ENCODE assay signal across 8 cellular contexts in the genomic region with DNA sequence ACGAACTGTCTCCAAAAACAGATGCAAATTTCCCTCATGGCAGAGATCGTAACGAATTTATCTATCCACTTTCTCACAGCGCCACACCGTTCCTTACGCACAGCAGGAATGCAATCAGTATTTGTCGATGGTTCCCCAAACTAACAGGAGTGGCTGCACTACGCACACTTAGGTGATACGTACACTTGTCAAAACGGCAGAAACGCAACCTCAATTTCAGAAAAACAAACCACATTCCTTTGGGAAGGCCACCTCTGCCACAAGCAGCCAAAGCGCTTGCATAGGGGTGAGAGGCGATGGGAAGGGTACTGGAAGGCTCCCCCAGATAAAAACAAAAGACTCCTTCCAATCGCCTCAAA. TPM values are rescaled to one million over a fixed set of nuclear protein-coding genes. Genes with fewer than 3 reads are reported as not detected.
DNase-seq lines count a peak whose midpoint lies in the region; ATAC-seq, FAIRE-seq and TF ChIP-seq lines count a peak whose summit lies in the region.

No MANE protein-coding gene starts in this region.

- FAIRE-seq in HTR-8/SVneo (lab: Jason Lieb, UNC) = no peak

- intact Hi-C loops in transverse colon (cut with DNase I; ENCODE audit: low total_unique reads) = no loop called here

- no peak overlapping the region for H3K23ac ChIP-seq in mesenchymal stem cell (ENCODE audit: low read length in 2 of 2)

- H4K8ac ChIP-seq in mesenchymal stem cell (ENCODE audit: low read length) = no peak overlapping the region

- H4K91ac ChIP-seq in mesenchymal stem cell (ENCODE audit: low read length) = no peak overlapping the region

- no peak overlapping the region for H2AK5ac ChIP-seq in mesenchymal stem cell (ENCODE audit: low read length, severe bottlenecking)

- ATAC-seq in GM19324 (IDR thresholded peaks at IDR 0.05; ENCODE audit: low FRiP score, unreplicated experiment) = peak; percentile 20
- peak; percentile 20 for ATAC-seq in HG03342 (IDR thresholded peaks at IDR 0.05; ENCODE audit: unreplicated experiment)
- ATAC-seq in RWPE2 (ENCODE audit: low read depth) = peak; percentile 54

- H2BK5ac ChIP-seq in mesenchymal stem cell (ENCODE audit: low read depth, low read length, poor library complexity, severe bottlenecking) = no peak overlapping the region

- H3K27ac ChIP-seq in BLaER1 treated with 17β-estradiol and CSF1 and Interleukin-3, amounts not matched to agents 10 nM and 100 nM = peak overlapping the region; percentile 46 to 89 (median 87); a peak in 21 of 22 replicates
- H3K27ac ChIP-seq in RWPE2 (ENCODE audit: poor library complexity, severe bottlenecking) (peak overlapping the region; percentile 69), mesenchymal stem cell (ENCODE audit: low read length, poor library complexity, severe bottlenecking) (peak overlapping the region; percentile 17), transverse colon (peak overlapping the region; percentile 90 to 96 (median 92))
- H3K27ac ChIP-seq in effector memory CD4-positive, alpha-beta T cell (ENCODE audit: insufficient read depth, low read length, poor library complexity, severe bottlenecking) = peak overlapping the region; percentile 74

- peaks cover 16% of the 10 kb centered on the region for H3K79me1 ChIP-seq in mesenchymal stem cell (replicated peaks; ENCODE audit: low read length, poor library complexity, severe bottlenecking)

- H3K9me3 ChIP-seq in BLaER1 treated with 17β-estradiol and CSF1 and Interleukin-3, amounts not matched to agents 10 nM and 100 nM (replicated peaks in 1 of 11) = no peaks in the 10 kb centered on the region
- no peaks in the 10 kb centered on the region for H3K9me3 ChIP-seq in RWPE2 (ENCODE audit: severe bottlenecking)
- no peaks in the 10 kb centered on the region for H3K9me3 ChIP-seq in effector memory CD4-positive, alpha-beta T cell (ENCODE audit: control insufficient read depth, low read length)
- no peaks in the 10 kb centered on the region for H3K9me3 ChIP-seq in mesenchymal stem cell (ENCODE audit: control insufficient read depth, low read length)
- H3K9me3 ChIP-seq in transverse colon = no peaks in the 10 kb centered on the region

- peak overlapping the region; percentile 69 to 79 (median 75) for H3K4me2 ChIP-seq in BLaER1 treated with 17β-estradiol and CSF1 and Interleukin-3, amounts not matched to agents 10 nM and 100 nM
- peak overlapping the region; percentile 87 for H3K4me2 ChIP-seq in mesenchymal stem cell (ENCODE audit: low read length, poor library complexity, severe bottlenecking)

- no peak overlapping the region for H3K14ac ChIP-seq in mesenchymal stem cell (ENCODE audit: low read length in 2 of 2)

- peaks cover 0 to 48% (median 33%) of the 10 kb centered on the region in 11 experiments; a peak in 15 of 22 replicates for H4K20me1 ChIP-seq in BLaER1 treated with 17β-estradiol and CSF1 and Interleukin-3, amounts not matched to agents 10 nM and 100 nM

- no peaks in the 10 kb centered on the region for H3K27me3 ChIP-seq in BLaER1 treated with 17β-estradiol and CSF1 and Interleukin-3, amounts not matched to agents 10 nM and 100 nM
- no peaks in the 10 kb centered on the region for H3K27me3 ChIP-seq in RWPE2 (ENCODE audit: insufficient read depth, poor library complexity, severe bottlenecking)
- no peaks in the 10 kb centered on the region for H3K27me3 ChIP-seq in effector memory CD4-positive, alpha-beta T cell (replicated peaks; ENCODE audit: control insufficient read depth, insufficient read depth, low read length, poor library complexity, severe bottlenecking)
- H3K27me3 ChIP-seq in mesenchymal stem cell (ENCODE audit: control insufficient read depth in 1 of 2, insufficient read depth in 1 of 2, low read length in 2 of 2) = no peaks in the 10 kb centered on the region
- H3K27me3 ChIP-seq in transverse colon = no peaks in the 10 kb centered on the region

- no peak overlapping the region for H2BK15ac ChIP-seq in mesenchymal stem cell (ENCODE audit: low read depth, poor library complexity, severe bottlenecking)

- in situ Hi-C loops in transverse colon (cut with MboI; ENCODE audit: low pct_ligation_motif_present in 1 of 4, low pct_unique_long_range_greater_than_20kb in 1 of 4, low sequenced_read_pairs in 3 of 4) = no loop called here

- TF ChIP-seq POLR2A in transverse colon (IDR thresholded peaks at IDR 0.05) = no peak

- peak overlapping the region; percentile 78 to 90 (median 83) for H3K9ac ChIP-seq in BLaER1 treated with 17β-estradiol and CSF1 and Interleukin-3, amounts not matched to agents 10 nM and 100 nM
- peak overlapping the region; percentile 96 for H3K9ac ChIP-seq in mesenchymal stem cell (ENCODE audit: low read length)

- peak overlapping the region; percentile 56 for H2AFZ ChIP-seq in mesenchymal stem cell (ENCODE audit: low read depth, low read length)

- no peak overlapping the region for H2BK120ac ChIP-seq in mesenchymal stem cell (ENCODE audit: low read depth, low read length)

- no peak for TF ChIP-seq EP300 in transverse colon (IDR thresholded peaks at IDR 0.05; ENCODE audit: low read depth)

- WGBS in mesenchymal stem cell = under 1% methylated on average over 13 of the region's 14 CpGs
- WGBS in transverse colon (ENCODE audit: low coverage in 1 of 2), 2 donors = 0 to 1% methylated on average over 7 to 14 of the region's 14 CpGs

- DNase-seq in RWPE2 (ENCODE audit: low spot score) (no peak), mesenchymal stem cell (peak; percentile 53), transverse colon (peak; percentile 23), HTR-8/SVneo (ENCODE audit: insufficient read length, low spot score) (no peak)
- no peak for DNase-seq in effector memory CD4-positive, alpha-beta T cell

- H3K4me3 ChIP-seq in BLaER1 treated with 17β-estradiol and CSF1 and Interleukin-3, amounts not matched to agents 10 nM and 100 nM = peak overlapping the region; percentile 79 to 88 (median 82)
- H3K4me3 ChIP-seq in RWPE2 (ENCODE audit: severe bottlenecking) (peak overlapping the region; percentile 61), mesenchymal stem cell (ENCODE audit: insufficient read depth in 1 of 2, low read depth in 1 of 2, low read length in 2 of 2) (peak overlapping the region; percentile 85 to 95), transverse colon (peak overlapping the region; percentile 51 to 89 (median 86))
- H3K4me3 ChIP-seq in effector memory CD4-positive, alpha-beta T cell (ENCODE audit: insufficient read depth, low read depth, low read length, poor library complexity, severe bottlenecking) = peak overlapping the region; percentile 89

- peak overlapping the region in 1 of 2 experiments; percentile 6 for H3K4ac ChIP-seq in mesenchymal stem cell (ENCODE audit: low read depth in 1 of 2, low read length in 2 of 2)

- TF ChIP-seq CTCF in RWPE2 (IDR thresholded peaks at IDR 0.05; ENCODE audit: poor library complexity, severe bottlenecking) = no peak
- TF ChIP-seq CTCF in transverse colon (IDR thresholded peaks at IDR 0.05) = no peak

- no peaks in the 10 kb centered on the region; a peak in 1 of 22 replicates for H3K36me3 ChIP-seq in BLaER1 treated with 17β-estradiol and CSF1 and Interleukin-3, amounts not matched to agents 10 nM and 100 nM
- H3K36me3 ChIP-seq in RWPE2 (ENCODE audit: low read depth) = 0 out of 2 replicates have a peak, but pooled peaks cover 8% of the 10 kb centered on the region
- no peaks in the 10 kb centered on the region for H3K36me3 ChIP-seq in effector memory CD4-positive, alpha-beta T cell (ENCODE audit: control insufficient read depth, insufficient read depth, low read length)
- H3K36me3 ChIP-seq in mesenchymal stem cell (ENCODE audit: control insufficient read depth in 1 of 2, insufficient read depth in 2 of 2, low read depth in 1 of 2, low read length in 2 of 2) = peaks cover 0 to 7% of the 10 kb centered on the region in 2 experiments
- no peaks in the 10 kb centered on the region for H3K36me3 ChIP-seq in transverse colon

- H3K4me1 ChIP-seq in BLaER1 treated with 17β-estradiol and CSF1 and Interleukin-3, amounts not matched to agents 10 nM and 100 nM = peaks cover 14 to 30% (median 21%) of the 10 kb centered on the region in 10 experiments; a peak in 18 of 20 replicates
- H3K4me1 ChIP-seq in RWPE2 (ENCODE audit: insufficient read depth, poor library complexity, severe bottlenecking) = no peaks in the 10 kb centered on the region
- peaks cover 7% of the 10 kb centered on the region for H3K4me1 ChIP-seq in effector memory CD4-positive, alpha-beta T cell (ENCODE audit: control insufficient read depth, insufficient read depth, low read length, poor library complexity, severe bottlenecking)
- peaks cover 13% of the 10 kb centered on the region for H3K4me1 ChIP-seq in mesenchymal stem cell (ENCODE audit: control insufficient read depth, insufficient read depth, low read depth, low read length)
- H3K4me1 ChIP-seq in transverse colon = peaks cover 6 to 27% (median 14%) of the 10 kb centered on the region in 4 donors

- no peak overlapping the region for H3K18ac ChIP-seq in mesenchymal stem cell (ENCODE audit: low read depth in 1 of 2, low read length in 2 of 2)

- H2BK12ac ChIP-seq in mesenchymal stem cell (ENCODE audit: low read length in 2 of 2) = no peak overlapping the region

RNA-seq across cellular contexts. Expression of gene MDN1, which starts 0.6 kb away (rescaled TPM):
- 4.1 TPM for polyA plus RNA-seq in mesenchymal stem cell (2013, experiment 1 of 2)
- polyA plus RNA-seq in mesenchymal stem cell (2013, experiment 2 of 2) = 4.1 TPM
- 10 to 100 TPM; 16.8 to 30.8 (median 24.0) TPM for total RNA-seq in transverse colon

RNA-seq across cellular contexts. Expression of gene CASP8AP2, which starts 10.7 kb away (rescaled TPM):
- polyA plus RNA-seq in mesenchymal stem cell (2013, experiment 1 of 2) = 7.6 TPM
- 8.1 TPM for polyA plus RNA-seq in mesenchymal stem cell (2013, experiment 2 of 2)
- 10 to 100 TPM in 3 of 4 donors, 1 to 10 TPM in 1; 8.0 to 19.8 (median 15.1) TPM for total RNA-seq in transverse colon

Comparison
In these comparisons a context has a peak if more than half of its experiments do, and no peak if none do; other contexts are left out.
1. H3K27ac ChIP-seq: peak in every context shown above with its lines; median percentile 92 in transverse colon; 87 in BLaER1 treated with 17β-estradiol and CSF1 and Interleukin-3, amounts not matched to agents 10 nM and 100 nM; 74 in effector memory CD4-positive, alpha-beta T cell; 69 in RWPE2; 17 in mesenchymal stem cell.
2. DNase-seq: peak in mesenchymal stem cell (single experiment) and transverse colon (single experiment); none in RWPE2 (single experiment), effector memory CD4-positive, alpha-beta T cell (0 of 3) and HTR-8/SVneo (single experiment).
3. Peak in every context shown above with its lines, with median percentiles within 50 percentile points of each other: H3K4me3 ChIP-seq and ATAC-seq.